8 cellular contexts compared by ENCODE assay signal in genomic region chr5:125484272-125485002, GRCh38.
A peak's percentile ranks its signal among the peaks of the same experiment; 100 is the strongest.
DNase-seq lines count a peak whose midpoint lies in the region; ATAC-seq and TF ChIP-seq lines count a peak whose summit lies in the region.

No MANE protein-coding gene starts in this region.

- peak; percentile 26 to 87 (median 63) for TF ChIP-seq EP300 in sigmoid colon (IDR thresholded peaks at IDR 0.05)

- 27% methylated on average over 8 of the region's 8 CpGs for WGBS in right cardiac atrium
- 4 to 28% methylated on average over 8 of the region's 8 CpGs for WGBS in sigmoid colon, 2 donors

- TF ChIP-seq CTCF in sigmoid colon (IDR thresholded peaks at IDR 0.05), result no peak

- intact Hi-C loops in right cardiac atrium (cut with DNase I) (no loop called here), sigmoid colon (cut with DNase I) (loop anchor here (1.0 to 10.0 kb wide), 6 partner anchors 75 to 786 kb away; no protein-coding TSS in a partner anchor)

- H3K36me3 ChIP-seq in sigmoid colon, result no peaks in the 10 kb centered on the region

- peaks cover 2% of the 10 kb centered on the region for H3K4me1 ChIP-seq in right cardiac atrium (ENCODE audit: control insufficient read depth, insufficient read depth, low read length)
- peaks cover 0 to 49% (median 28%) of the 10 kb centered on the region in 4 donors for H3K4me1 ChIP-seq in sigmoid colon

- H3K27me3 ChIP-seq in right cardiac atrium (ENCODE audit: control insufficient read depth, insufficient read depth), result no peaks in the 10 kb centered on the region
- no peaks in the 10 kb centered on the region for H3K27me3 ChIP-seq in sigmoid colon

- ATAC-seq in right cardiac atrium (peak; percentile 91 to 93), GM19452 (IDR thresholded peaks at IDR 0.05; ENCODE audit: unreplicated experiment) (no peak), HG02571 (IDR thresholded peaks at IDR 0.05; ENCODE audit: unreplicated experiment) (no peak)

- TF ChIP-seq POLR2A in sigmoid colon (IDR thresholded peaks at IDR 0.05), result no peak

- H3K4me3 ChIP-seq in right cardiac atrium (ENCODE audit: low read length) (no peak overlapping the region), sigmoid colon (no peak overlapping the region)

- H3K9me3 ChIP-seq in right cardiac atrium (ENCODE audit: control insufficient read depth, low read length) (no peaks in the 10 kb centered on the region), sigmoid colon (no peaks in the 10 kb centered on the region)

- H3K27ac ChIP-seq in right cardiac atrium (ENCODE audit: low read length), result peak overlapping the region; percentile 73
- peak overlapping the region; percentile 75 to 86 (median 84) for H3K27ac ChIP-seq in sigmoid colon

- DNase-seq in AG08396 (ENCODE audit: low spot score), result peak; percentile 65
- peak; percentile 24 to 87 (median 63) for DNase-seq in NCI-H1417 (lab: John Stamatoyannopoulos, UW)
- peak; percentile 23 for DNase-seq in amniotic stem cell (lab: John Stamatoyannopoulos, UW)
- DNase-seq in right cardiac atrium, result peak; percentile 67 to 84 (median 76)
- DNase-seq in sigmoid colon, result peak; percentile 95
- DNase-seq in NAMALWA (ENCODE audit: low spot score), result no peak

Comparison
In these comparisons a context has a peak if more than half of its experiments do, and no peak if none do; other contexts are left out.
1. ATAC-seq: peak in right cardiac atrium (2 of 2); none in GM19452 (single experiment) and HG02571 (single experiment).